Comparison of ENCODE assay signal across 10 cellular contexts in genomic region chrX:65673857-65674350, GRCh38. TPM values are rescaled to one million over a fixed set of nuclear protein-coding genes. Genes with fewer than 3 reads are reported as not detected.
DNase-seq lines count a peak whose midpoint lies in the region; ATAC-seq and TF ChIP-seq lines count a peak whose summit lies in the region.
"Had no signal": no experiment of that assay in that cellular context is flagged by ENCODE, and none has a peak within 500 bp of the region (broad histone marks: within the 10 kb centered on the region; RNA-seq: fewer than 3 reads in every experiment).

No MANE protein-coding gene starts in this region.

- TF ChIP-seq POLR2A in esophagus squamous epithelium (IDR thresholded peaks at IDR 0.05): no peak
- no peak for TF ChIP-seq POLR2A in sigmoid colon (IDR thresholded peaks at IDR 0.05)

- no peaks in the 10 kb centered on the region for H3K9me3 Mint-ChIP-seq in T-cell

- in situ Hi-C loops in HAP-1 (cut with MboI; ENCODE audit: low sequenced_read_pairs): no loop called here

- peaks cover 10 to 100% (median 53%) of the 10 kb centered on the region in 3 donors for H3K4me1 ChIP-seq in esophagus squamous epithelium
- peaks cover 0 to 85% (median 58%) of the 10 kb centered on the region in 4 donors for H3K4me1 ChIP-seq in sigmoid colon
- peaks cover under 1 to 4% of the 10 kb centered on the region in 2 donors for H3K4me1 ChIP-seq in neuronal stem cell (ENCODE audit: control insufficient read depth in 2 of 2, insufficient read depth in 1 of 2, low read depth in 1 of 2, low read length in 2 of 2)
- peaks cover 14% of the 10 kb centered on the region for H3K4me1 ChIP-seq in HAP-1

- H3K9me3 ChIP-seq in esophagus squamous epithelium: no peaks in the 10 kb centered on the region
- H3K9me3 ChIP-seq in sigmoid colon: no peaks in the 10 kb centered on the region
- H3K9me3 ChIP-seq in neuronal stem cell (replicated peaks in 1 of 2; ENCODE audit: control insufficient read depth in 2 of 2, insufficient read depth in 1 of 2, low read depth in 1 of 2, low read length in 2 of 2): no peaks in the 10 kb centered on the region
- H3K9me3 ChIP-seq in HAP-1: no peaks in the 10 kb centered on the region

- H3K23ac ChIP-seq in neuronal stem cell (ENCODE audit: low read depth, low read length, poor library complexity): no peak overlapping the region

- no peak overlapping the region for H2BK120ac ChIP-seq in neuronal stem cell (ENCODE audit: low read depth, low read length)

- no peak overlapping the region for H3K9ac ChIP-seq in neuronal stem cell (ENCODE audit: low read depth, low read length, poor library complexity)

- no peak overlapping the region for H2BK5ac ChIP-seq in neuronal stem cell (ENCODE audit: low read length)

- H3K4me1 Mint-ChIP-seq in T-cell: peaks cover 80 to 89% (median 82%) of the 10 kb centered on the region in 3 donors

- H3K27me3 ChIP-seq in GM06990 (replicated peaks; ENCODE audit: control insufficient read depth, insufficient read depth, low read length) (no peaks in the 10 kb centered on the region), esophagus squamous epithelium (no peaks in the 10 kb centered on the region), sigmoid colon (no peaks in the 10 kb centered on the region), neuronal stem cell (ENCODE audit: control insufficient read depth in 3 of 3, insufficient read depth in 3 of 3, low read depth in 1 of 3, low read length in 3 of 3) (no peaks in the 10 kb centered on the region), HAP-1 (ENCODE audit: low read depth) (no peaks in the 10 kb centered on the region)

- H4K8ac ChIP-seq in neuronal stem cell (ENCODE audit: low read depth, low read length): no peak overlapping the region

- H4K91ac ChIP-seq in neuronal stem cell (ENCODE audit: low read depth, low read length, poor library complexity): no peak overlapping the region

- no peak overlapping the region for H3K4ac ChIP-seq in neuronal stem cell (ENCODE audit: low read length)

- H3K14ac ChIP-seq in neuronal stem cell (ENCODE audit: low read length): no peak overlapping the region

- H3K36me3 ChIP-seq in GM06990 (ENCODE audit: control insufficient read depth, insufficient read depth, low read length): no peaks in the 10 kb centered on the region; the same call in none of the 2 replicates
- H3K36me3 ChIP-seq in esophagus squamous epithelium: no peaks in the 10 kb centered on the region
- no peaks in the 10 kb centered on the region for H3K36me3 ChIP-seq in sigmoid colon
- peaks cover 0 to 10% of the 10 kb centered on the region in 2 donors for H3K36me3 ChIP-seq in neuronal stem cell (replicated peaks in 1 of 2; ENCODE audit: control insufficient read depth in 2 of 2, insufficient read depth in 2 of 2, low read length in 2 of 2)
- peaks cover 14% of the 10 kb centered on the region; the same call in 1 of the 2 replicates for H3K36me3 ChIP-seq in HAP-1 (replicated peaks)

- no peak overlapping the region for H2BK12ac ChIP-seq in neuronal stem cell (ENCODE audit: low read length)

- H3K36me3 Mint-ChIP-seq in T-cell: peaks cover 54% of the 10 kb centered on the region

- H3K27me3 Mint-ChIP-seq in T-cell: no peaks in the 10 kb centered on the region

- POLR2A ChIA-PET in T-cell (lab: Charles Lee): interaction anchor here (0.6 to 1.2 kb wide), 5 partner anchors 21 to 1054 kb away, joined by 3 to 5 read pairs (median 3); no protein-coding TSS in a partner anchor

- WGBS in esophagus squamous epithelium, 2 donors: 89% methylated on average over 1 of the region's 4 CpGs; no CpG with 5 or more reads in 1 of the 2 donors
- 51 to 73% methylated on average over 4 of the region's 4 CpGs for WGBS in sigmoid colon, 2 donors
- no CpG with 5 or more reads among the region's 4 CpGs for WGBS in neuronal stem cell (ENCODE audit: extremely low coverage in 2 of 2, insufficient read length in 2 of 2, insufficient replicate concordance in 1 of 2), 2 donors

- no peak for TF ChIP-seq CTCF in GM06990 (IDR thresholded peaks at IDR 0.05; ENCODE audit: insufficient read depth, low read length, poor library complexity, severe bottlenecking)
- TF ChIP-seq CTCF in esophagus squamous epithelium (IDR thresholded peaks at IDR 0.05): no peak
- no peak for TF ChIP-seq CTCF in sigmoid colon (IDR thresholded peaks at IDR 0.05)

- H3K79me1 ChIP-seq in neuronal stem cell (ENCODE audit: low read depth, low read length): peaks cover 3% of the 10 kb centered on the region

- TF ChIP-seq EP300 in sigmoid colon (IDR thresholded peaks at IDR 0.05): no peak

- peak overlapping the region; percentile 42 to 93 (median 82) for H3K27ac ChIP-seq in esophagus squamous epithelium
- H3K27ac ChIP-seq in sigmoid colon: peak overlapping the region; percentile 69 to 96 (median 82)
- no peak overlapping the region for H3K27ac ChIP-seq in neuronal stem cell (replicated peaks; ENCODE audit: low read length)

- H3K4me3 ChIP-seq in GM06990 (replicated peaks; ENCODE audit: low read depth, low read length): peak overlapping the region; percentile 15
- H3K4me3 ChIP-seq in esophagus squamous epithelium: peak overlapping the region in 2 of 4 donors; percentile 1 to 28
- H3K4me3 ChIP-seq in sigmoid colon: peak overlapping the region in 1 of 4 donors; percentile 5
- H3K4me3 ChIP-seq in neuronal stem cell (ENCODE audit: low read length in 2 of 2): no peak overlapping the region
- H3K4me3 ChIP-seq in HAP-1: no peak overlapping the region

- no peak overlapping the region for H2AFZ ChIP-seq in neuronal stem cell (ENCODE audit: low read length)

- peak overlapping the region; percentile 91 to 94 for H3K27ac Mint-ChIP-seq in T-cell

- H3K4me2 ChIP-seq in neuronal stem cell (ENCODE audit: insufficient read depth, low read length, poor library complexity, severe bottlenecking): no peak overlapping the region

- H3K18ac ChIP-seq in neuronal stem cell (ENCODE audit: low read length): no peak overlapping the region

- no peak overlapping the region for H2AK5ac ChIP-seq in neuronal stem cell (ENCODE audit: low read depth, low read length)

- DNase-seq in GM06990 (ENCODE audit: extremely low read depth, insufficient read length) (no peak), T-cell (no peak), esophagus squamous epithelium (lab: John Stamatoyannopoulos, UW) (no peak), sigmoid colon (no peak), neuronal stem cell (ENCODE audit: low spot score) (no peak), HAP-1 (ENCODE audit: low spot score in 2 of 2) (no peak), NCI-H146 (lab: John Stamatoyannopoulos, UW) (no peak)
- DNase-seq: NCI-H526 treated with DMSO at 0.1 percent for 48 hours had no signal

- intact Hi-C loops in esophagus squamous epithelium (cut with DNase I): no loop called here
- intact Hi-C loops in sigmoid colon (cut with DNase I): no loop called here

- peak overlapping the region; percentile 76 to 90 (median 85) for H3K4me3 Mint-ChIP-seq in T-cell

- H2BK15ac ChIP-seq in neuronal stem cell (ENCODE audit: low read length): no peak overlapping the region

- ATAC-seq in T-cell (replicated peaks in 1 of 4): peak in 2 of 4 experiments; percentile 13 to 19
- no peak for ATAC-seq in GM18517 (IDR thresholded peaks at IDR 0.05; ENCODE audit: unreplicated experiment)
- ATAC-seq: esophagus mucosa had no signal

- CTCF ChIA-PET in T-cell (lab: Charles Lee): interaction anchor here (0.5 to 1.2 kb wide), 4 partner anchors 10 to 312 kb away, joined by 3 to 5 read pairs (median 3); no protein-coding TSS in a partner anchor

RNA-seq across cellular contexts. Expression of gene MSN, which starts 6.5 kb away (rescaled TPM):
- total RNA-seq in T-cell (100 to 1,000 TPM; 324 to 383 (median 348) TPM), esophagus squamous epithelium (100 to 1,000 TPM in 3 of 4 donors, 10 to 100 TPM in 1; 62.4 to 158 (median 133) TPM), sigmoid colon (100 to 1,000 TPM; 136 to 152 (median 144) TPM)
- polyA plus RNA-seq in sigmoid colon: 100 to 1,000 TPM in 1 of 3 donors, 10 to 100 TPM in 2; 23.6 to 116 (median 36.0) TPM
- 96.0 TPM for polyA plus RNA-seq in neuronal stem cell (2013, experiment 1 of 2)
- 95.2 TPM for polyA plus RNA-seq in neuronal stem cell (2013, experiment 2 of 2)
